In the genomic region with DNA sequence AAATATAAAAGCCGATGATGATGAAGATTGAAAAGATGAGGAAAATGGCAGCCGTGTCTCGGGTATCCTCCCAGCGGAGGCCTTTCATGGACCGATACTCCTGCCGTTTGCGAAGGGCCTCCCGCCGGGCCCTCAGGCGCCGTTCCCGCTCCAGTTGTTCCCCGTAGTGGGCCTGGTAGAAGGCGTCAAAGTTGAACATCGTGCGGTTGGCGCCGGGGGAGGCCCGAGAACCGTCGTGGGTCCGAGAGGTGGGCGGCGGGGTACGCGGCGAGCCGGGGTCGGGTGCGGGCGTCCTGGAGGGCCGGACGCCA, we compare ENCODE assay signal across 8 cellular contexts. TPM values are rescaled to one million over a fixed set of nuclear protein-coding genes. Genes with fewer than 3 reads are reported as not detected.
DNase-seq lines count a peak whose midpoint lies in the region; ATAC-seq and FAIRE-seq lines count a peak whose summit lies in the region.

No MANE protein-coding gene starts in this region.

- H3K4me1 ChIP-seq in subcutaneous abdominal adipose tissue (ENCODE audit: control insufficient read depth in 5 of 5, insufficient read depth in 5 of 5, low read length in 5 of 5), result peaks cover 9 to 36% (median 31%) of the 10 kb centered on the region in 5 donors

- H3K4me3 Mint-ChIP-seq in activated T-helper 17 cell treated with anti-CD3 and anti-CD28 coated beads, Interleukin-2, amount 50 U/mL, for 72 hours, result peak overlapping the region; percentile 97
- H3K4me3 Mint-ChIP-seq in immature natural killer cell, result peak overlapping the region; percentile 88 to 97 (median 95)

- no peaks in the 10 kb centered on the region for H3K9me3 Mint-ChIP-seq in activated T-helper 17 cell treated with anti-CD3 and anti-CD28 coated beads, Interleukin-2, amount 50 U/mL, for 72 hours
- H3K9me3 Mint-ChIP-seq in immature natural killer cell, result no peaks in the 10 kb centered on the region

- FAIRE-seq in HTR-8/SVneo (lab: Jason Lieb, UNC), result no peak

- peaks cover 0 to 30% (median 26%) of the 10 kb centered on the region in 5 donors for H3K36me3 ChIP-seq in subcutaneous abdominal adipose tissue (ENCODE audit: control insufficient read depth in 5 of 5, insufficient read depth in 5 of 5, low read length in 5 of 5)

- DNase-seq in stimulated activated naive CD4-positive, alpha-beta T cell treated with Interleukin-2 at 50 U/mL for 16 hours (lab: John Stamatoyannopoulos, UW), result peak; percentile 25
- no peak for DNase-seq in stimulated activated naive CD4-positive, alpha-beta T cell (lab: John Stamatoyannopoulos, UW)
- DNase-seq in immature natural killer cell (no peak), NCI-H187 treated with DMSO at 0.1 percent for 48 hours (lab: John Stamatoyannopoulos, UW) (no peak), posterior cingulate gyrus (no peak), HTR-8/SVneo (ENCODE audit: insufficient read length, low spot score) (no peak)

- H3K27ac Mint-ChIP-seq in activated T-helper 17 cell treated with anti-CD3 and anti-CD28 coated beads, Interleukin-2, amount 50 U/mL, for 72 hours, result peak overlapping the region; percentile 56
- peak overlapping the region; percentile 57 to 97 (median 92) for H3K27ac Mint-ChIP-seq in immature natural killer cell

- no peaks in the 10 kb centered on the region for H3K9me3 ChIP-seq in subcutaneous abdominal adipose tissue (ENCODE audit: control insufficient read depth in 5 of 5, low read length in 5 of 5)

- ATAC-seq in activated T-helper 17 cell treated with anti-CD3 and anti-CD28 coated beads, Interleukin-2, amount 50 U/mL, for 72 hours (replicated peaks), result no peak

- H3K4me3 ChIP-seq in subcutaneous abdominal adipose tissue (ENCODE audit: low read depth in 1 of 5, low read length in 5 of 5), result peak overlapping the region; percentile 79 to 100 (median 99)

- peaks cover 8% of the 10 kb centered on the region for H3K4me1 Mint-ChIP-seq in activated T-helper 17 cell treated with anti-CD3 and anti-CD28 coated beads, Interleukin-2, amount 50 U/mL, for 72 hours
- H3K4me1 Mint-ChIP-seq in immature natural killer cell, result peaks cover 28 to 37% of the 10 kb centered on the region in 2 donors

- H3K27ac ChIP-seq in subcutaneous abdominal adipose tissue (ENCODE audit: low read depth, low read length), result peak overlapping the region; percentile 72

- no peaks in the 10 kb centered on the region for H3K27me3 ChIP-seq in subcutaneous abdominal adipose tissue (ENCODE audit: control insufficient read depth in 5 of 5, insufficient read depth in 4 of 5, low read length in 5 of 5)

- peaks cover 56% of the 10 kb centered on the region for H3K36me3 Mint-ChIP-seq in activated T-helper 17 cell treated with anti-CD3 and anti-CD28 coated beads, Interleukin-2, amount 50 U/mL, for 72 hours (ENCODE audit: low read depth)
- H3K36me3 Mint-ChIP-seq in immature natural killer cell, result peaks cover 0 to 12% (median 4%) of the 10 kb centered on the region in 3 donors

- H3K27me3 Mint-ChIP-seq in activated T-helper 17 cell treated with anti-CD3 and anti-CD28 coated beads, Interleukin-2, amount 50 U/mL, for 72 hours, result no peaks in the 10 kb centered on the region
- H3K27me3 Mint-ChIP-seq in immature natural killer cell (ENCODE audit: low read depth in 3 of 3), result peaks cover 8 to 12% (median 9%) of the 10 kb centered on the region in 3 donors

- intact Hi-C loops in posterior cingulate gyrus (cut with DNase I), result loop anchor here (5.0 kb wide), 1 partner anchor 35 kb away; the partner anchor contains the start of gene STX1A

- H3K9ac ChIP-seq in subcutaneous abdominal adipose tissue (ENCODE audit: low read length in 5 of 5), result peak overlapping the region; percentile 17 to 96 (median 92)

RNA-seq across cellular contexts. Expression of gene DNAJC30, which starts 0.6 kb away (rescaled TPM):
- total RNA-seq in activated T-helper 17 cell treated with anti-CD3 and anti-CD28 coated beads, Interleukin-2, amount 50 U/mL, for 72 hours, result 1 to 10 TPM; 5.3 to 7.6 TPM
- 1 to 10 TPM; 3.3 to 8.8 (median 7.3) TPM for polyA plus RNA-seq in immature natural killer cell

RNA-seq across cellular contexts. Expression of gene BUD23, which starts 0.7 kb away (rescaled TPM):
- total RNA-seq in activated T-helper 17 cell treated with anti-CD3 and anti-CD28 coated beads, Interleukin-2, amount 50 U/mL, for 72 hours, result 10 to 100 TPM; 54.6 to 82.3 TPM
- 100 to 1,000 TPM; 121 to 208 (median 122) TPM for polyA plus RNA-seq in immature natural killer cell

RNA-seq across cellular contexts. Expression of gene VPS37D, which starts 15.1 kb away (rescaled TPM):
- total RNA-seq in activated T-helper 17 cell treated with anti-CD3 and anti-CD28 coated beads, Interleukin-2, amount 50 U/mL, for 72 hours, result under 1 TPM; 0.15 to 0.48 TPM
- under 1 TPM in 1 of 3 donors, not detected in 2; 0.39 TPM for polyA plus RNA-seq in immature natural killer cell

RNA-seq across cellular contexts. Expression of gene STX1A, which starts 36.8 kb away (rescaled TPM):
- total RNA-seq in activated T-helper 17 cell treated with anti-CD3 and anti-CD28 coated beads, Interleukin-2, amount 50 U/mL, for 72 hours, result 10 to 100 TPM; 16.8 to 40.9 TPM
- polyA plus RNA-seq in immature natural killer cell, result 1 to 10 TPM; 2.1 to 5.3 (median 4.0) TPM

RNA-seq across cellular contexts. Expression of gene ABHD11, which starts 55.9 kb away (rescaled TPM):
- total RNA-seq in activated T-helper 17 cell treated with anti-CD3 and anti-CD28 coated beads, Interleukin-2, amount 50 U/mL, for 72 hours, result 10 to 100 TPM; 11.9 to 21.2 TPM
- 10 to 100 TPM; 12.7 to 19.4 (median 16.5) TPM for polyA plus RNA-seq in immature natural killer cell
